ENCODE assay signal across 25 cellular contexts in genomic region chr10:42732266-42732665, GRCh38.
"Had no signal": no experiment of that assay in that cellular context is flagged by ENCODE, and none has a peak within 500 bp of the region (broad histone marks: within the 10 kb centered on the region; RNA-seq: fewer than 3 reads in every experiment).

No MANE protein-coding gene starts in this region.

- H3K36me3 ChIP-seq: left ventricle myocardium inferior, pancreas, prostate gland, stomach, thyroid gland, transverse colon, upper lobe of left lung, uterus had no signal

- H3K4me3 Mint-ChIP-seq: mesothelial cell of epicardium; naive B cell; natural killer cell treated with Interleukin-12 subunit alpha and Interleukin-12 subunit beta and Interleukin-15 and Interleukin-18, amount 100 ng/mL, for 72 hours; stimulated activated effector memory CD8-positive, alpha-beta T cell treated with anti-CD3 and anti-CD28 coated beads, Interleukin-12 subunit alpha, Interleukin-12 subunit beta, amount 100 ng/mL, for 72 hours had no signal

- H3K9me3 Mint-ChIP-seq: natural killer cell treated with Interleukin-12 subunit alpha and Interleukin-12 subunit beta and Interleukin-15 and Interleukin-18, amount 100 ng/mL, for 72 hours; stimulated activated effector memory CD8-positive, alpha-beta T cell treated with anti-CD3 and anti-CD28 coated beads, Interleukin-12 subunit alpha, Interleukin-12 subunit beta, amount 100 ng/mL, for 72 hours had no signal

- H3K4me1 Mint-ChIP-seq: mesothelial cell of epicardium; naive B cell; stimulated activated effector memory CD8-positive, alpha-beta T cell treated with anti-CD3 and anti-CD28 coated beads, Interleukin-12 subunit alpha, Interleukin-12 subunit beta, amount 100 ng/mL, for 72 hours had no signal

- H3K4me1 ChIP-seq: left ventricle myocardium inferior, pancreas, prostate gland, stomach, testis, thyroid gland, transverse colon, upper lobe of left lung, uterus had no signal

- H3K4me3 ChIP-seq: hepatocyte, left ventricle myocardium inferior, lung, pancreas, prostate gland, skin epidermis, stomach, testis, thyroid gland, transverse colon, upper lobe of left lung, uterus had no signal

- H2AFZ ChIP-seq: hepatocyte had no signal

- DNase-seq: islet precursor cell; left ventricle myocardium inferior; mesendoderm; naive B cell; nucleus accumbens; pancreas; posterior cingulate gyrus; retina; right cardiac atrium; stimulated activated CD4-positive, alpha-beta T cell treated with anti-CD3 and anti-CD28 coated beads, Interleukin-4, amount 100 ng/mL, for 24 hours; stimulated activated naive CD4-positive, alpha-beta T cell; stomach; testis; thyroid gland; transverse colon; upper lobe of left lung; uterus had no signal

- H3K9me3 ChIP-seq: left ventricle myocardium inferior, pancreas, prostate gland, stomach, testis, thyroid gland, transverse colon, upper lobe of left lung, uterus had no signal

- H3K4me2 ChIP-seq: hepatocyte had no signal

- H3K27me3 ChIP-seq: hepatocyte, pancreas, testis, thyroid gland, transverse colon, upper lobe of left lung, uterus had no signal

- ATAC-seq: pancreas; sciatic nerve; stimulated activated effector memory CD8-positive, alpha-beta T cell treated with anti-CD3 and anti-CD28 coated beads, Interleukin-12 subunit alpha, Interleukin-12 subunit beta, amount 100 ng/mL, for 72 hours had no signal

- FAIRE-seq: pancreas had no signal

- H3K27ac Mint-ChIP-seq: mesothelial cell of epicardium; naive B cell; natural killer cell treated with Interleukin-12 subunit alpha and Interleukin-12 subunit beta and Interleukin-15 and Interleukin-18, amount 100 ng/mL, for 72 hours; stimulated activated effector memory CD8-positive, alpha-beta T cell treated with anti-CD3 and anti-CD28 coated beads, Interleukin-12 subunit alpha, Interleukin-12 subunit beta, amount 100 ng/mL, for 72 hours had no signal

- H3K27ac ChIP-seq: hepatocyte, left ventricle myocardium inferior, pancreas, prostate gland, skin epidermis, stomach, testis, thyroid gland, transverse colon, upper lobe of left lung, uterus had no signal

- H3K79me2 ChIP-seq: hepatocyte had no signal

- H3K36me3 Mint-ChIP-seq: mesothelial cell of epicardium; naive B cell; natural killer cell treated with Interleukin-12 subunit alpha and Interleukin-12 subunit beta and Interleukin-15 and Interleukin-18, amount 100 ng/mL, for 72 hours; stimulated activated effector memory CD8-positive, alpha-beta T cell treated with anti-CD3 and anti-CD28 coated beads, Interleukin-12 subunit alpha, Interleukin-12 subunit beta, amount 100 ng/mL, for 72 hours had no signal
